In genomic region chr7:139644191-139644590, GRCh38 we compare ENCODE assay signal across 1 cellular context.
A peak's percentile ranks its signal among the peaks of the same experiment; 100 is the strongest.
TF ChIP-seq lines count a peak whose summit lies in the region.

No MANE protein-coding gene starts in this region.

TF ChIP-seq in K562, 482 proteins besides CTCF, POLR2A, EP300 and RAD21:
- no peak for TF ChIP-seq SRSF7 (optimal IDR thresholded peaks at IDR 0.05; ENCODE audit: low read depth, low read length)
- TF ChIP-seq CHD7 (IDR thresholded peaks at IDR 0.05; ENCODE audit: low read depth, low read length) = peak; percentile 56
- no peak for TF ChIP-seq PREB (CRISPR knock-in tag; IDR thresholded peaks at IDR 0.05)
- no peak for TF ChIP-seq RFX1 (IDR thresholded peaks at IDR 0.05)
- no peak for TF ChIP-seq MYBL2 (IDR thresholded peaks at IDR 0.05; ENCODE audit: low read depth)
- TF ChIP-seq MYBL2 (CRISPR knock-in tag; IDR thresholded peaks at IDR 0.05; ENCODE audit: borderline replicate concordance) = no peak
TF ChIP-seq in K562: peak in this region for 1.
